In genomic region chr20:32359633-32360332, GRCh38 we compare ENCODE assay signal across 8 cellular contexts. TPM values are rescaled to one million over a fixed set of nuclear protein-coding genes. Genes with fewer than 3 reads are reported as not detected.
A peak's percentile ranks its signal among the peaks of the same experiment; 100 is the strongest.
DNase-seq lines count a peak whose midpoint lies in the region; ATAC-seq, FAIRE-seq and TF ChIP-seq lines count a peak whose summit lies in the region.

No MANE protein-coding gene starts in this region.

- no peak for FAIRE-seq in small intestine (lab: Jason Lieb, UNC)

- no peaks in the 10 kb centered on the region for H3K9me2 ChIP-seq in hepatocyte (replicated peaks; ENCODE audit: insufficient read depth)

- WGBS in hepatocyte (ENCODE audit: low lambda C conversion rate, missing lambda C conversion rate), result 25% methylated on average over 11 of the region's 11 CpGs
- WGBS in small intestine, 3 donors, result 7 to 10% (median 9%) methylated on average over 11 of the region's 11 CpGs

- no peaks in the 10 kb centered on the region for H3K9me3 Mint-ChIP-seq in activated T-helper 1 cell treated with anti-CD3 and anti-CD28 coated beads, Interleukin-12 subunit alpha, Interleukin-12 subunit beta, Interleukin-2, Interleukin-4 antibody, amounts not matched to agents 30 ng/mL and 10 ng/mL and 1 ng/mL, durations not matched to agents 14 hours and 24 hours and 36 hours

- peaks cover 70% of the 10 kb centered on the region for H3K4me1 Mint-ChIP-seq in activated T-helper 1 cell treated with anti-CD3 and anti-CD28 coated beads, Interleukin-12 subunit alpha, Interleukin-12 subunit beta, Interleukin-2, Interleukin-4 antibody, amounts not matched to agents 30 ng/mL and 10 ng/mL and 1 ng/mL, durations not matched to agents 14 hours and 24 hours and 36 hours (ENCODE audit: low read depth)

- ATAC-seq in HG03095 (IDR thresholded peaks at IDR 0.05; ENCODE audit: unreplicated experiment), result no peak
- no peak for ATAC-seq in HG03571 (IDR thresholded peaks at IDR 0.05; ENCODE audit: unreplicated experiment)

- H3K79me2 ChIP-seq in hepatocyte, result peaks cover 62% of the 10 kb centered on the region

- peak; percentile 15 for DNase-seq in stimulated activated CD4-positive, alpha-beta T cell treated with anti-CD3 and anti-CD28 coated beads, Interleukin-4, amount 100 ng/mL, for 24 hours
- no peak for DNase-seq in stimulated activated CD4-positive, alpha-beta T cell treated with anti-CD3 and anti-CD28 coated beads, Interleukin-15, amount 100 ng/mL, for 24 hours
- no peak for DNase-seq in activated T-helper 1 cell treated with anti-CD3 and anti-CD28 coated beads, Interleukin-12 subunit alpha, Interleukin-12 subunit beta, Interleukin-2, Interleukin-4 antibody, amounts not matched to agents 30 ng/mL and 10 ng/mL and 1 ng/mL, durations not matched to agents 14 hours and 24 hours and 36 hours (ENCODE audit: low spot score)
- DNase-seq in hepatocyte (ENCODE audit: low spot score) (no peak), small intestine (peak; percentile 38), HPDE6-E6E7 (ENCODE audit: extremely low spot score) (no peak)

- H3K36me3 Mint-ChIP-seq in activated T-helper 1 cell treated with anti-CD3 and anti-CD28 coated beads, Interleukin-12 subunit alpha, Interleukin-12 subunit beta, Interleukin-2, Interleukin-4 antibody, amounts not matched to agents 30 ng/mL and 10 ng/mL and 1 ng/mL, durations not matched to agents 14 hours and 24 hours and 36 hours (ENCODE audit: low read depth), result peaks cover 25% of the 10 kb centered on the region

- H3K27me3 Mint-ChIP-seq in activated T-helper 1 cell treated with anti-CD3 and anti-CD28 coated beads, Interleukin-12 subunit alpha, Interleukin-12 subunit beta, Interleukin-2, Interleukin-4 antibody, amounts not matched to agents 30 ng/mL and 10 ng/mL and 1 ng/mL, durations not matched to agents 14 hours and 24 hours and 36 hours (ENCODE audit: insufficient read depth), result no peaks in the 10 kb centered on the region

- peak overlapping the region; percentile 98 for H3K4me3 Mint-ChIP-seq in activated T-helper 1 cell treated with anti-CD3 and anti-CD28 coated beads, Interleukin-12 subunit alpha, Interleukin-12 subunit beta, Interleukin-2, Interleukin-4 antibody, amounts not matched to agents 30 ng/mL and 10 ng/mL and 1 ng/mL, durations not matched to agents 14 hours and 24 hours and 36 hours

- H3K36me3 ChIP-seq in hepatocyte (replicated peaks; ENCODE audit: insufficient read depth, low read depth) (no peaks in the 10 kb centered on the region), small intestine (ENCODE audit: control insufficient read depth in 2 of 2, insufficient read depth in 2 of 2, low read length in 2 of 2) (no peaks in the 10 kb centered on the region)

- H3K27ac ChIP-seq in hepatocyte, result peak overlapping the region; percentile 99
- peak overlapping the region; percentile 61 to 81 for H3K27ac ChIP-seq in small intestine (ENCODE audit: low read depth in 1 of 2, low read length in 1 of 2)

- no peaks in the 10 kb centered on the region for H3K9me3 ChIP-seq in hepatocyte (ENCODE audit: low read depth)
- no peaks in the 10 kb centered on the region for H3K9me3 ChIP-seq in small intestine (ENCODE audit: control insufficient read depth, low read depth)

- H3K4me3 ChIP-seq in hepatocyte (peak overlapping the region; percentile 86), small intestine (ENCODE audit: low read depth in 1 of 2, low read length in 2 of 2) (peak overlapping the region; percentile 78 to 86)

- H3K4me2 ChIP-seq in hepatocyte, result peak overlapping the region; percentile 83

- H3K27me3 ChIP-seq in hepatocyte (no peaks in the 10 kb centered on the region), small intestine (ENCODE audit: control insufficient read depth in 2 of 2, insufficient read depth in 2 of 2, low read length in 2 of 2) (no peaks in the 10 kb centered on the region)

- TF ChIP-seq CTCF in hepatocyte (IDR thresholded peaks at IDR 0.05; ENCODE audit: poor library complexity), result no peak

- H2AFZ ChIP-seq in hepatocyte, result peak overlapping the region; percentile 46

- intact Hi-C loops in activated T-helper 1 cell treated with anti-CD3 and anti-CD28 coated beads, Interleukin-12 subunit alpha, Interleukin-12 subunit beta, Interleukin-2, Interleukin-4 antibody, amounts not matched to agents 30 ng/mL and 10 ng/mL and 1 ng/mL, durations not matched to agents 14 hours and 24 hours and 36 hours (cut with micrococcal nuclease), result loop anchor here (1.0 to 10.0 kb wide), 9 partner anchors 27 to 755 kb away; partner anchors contain the start of genes ID1 and PDRG1

- H3K4me1 ChIP-seq in hepatocyte (ENCODE audit: insufficient read depth) (peaks cover 48% of the 10 kb centered on the region), small intestine (ENCODE audit: control insufficient read depth in 2 of 2, insufficient read depth in 1 of 2, low read depth in 1 of 2, low read length in 1 of 2) (peaks cover 8 to 12% of the 10 kb centered on the region in 2 donors)

- peaks cover 52% of the 10 kb centered on the region for H4K20me1 ChIP-seq in hepatocyte (ENCODE audit: insufficient read depth, poor library complexity, severe bottlenecking)

- H3K27ac Mint-ChIP-seq in activated T-helper 1 cell treated with anti-CD3 and anti-CD28 coated beads, Interleukin-12 subunit alpha, Interleukin-12 subunit beta, Interleukin-2, Interleukin-4 antibody, amounts not matched to agents 30 ng/mL and 10 ng/mL and 1 ng/mL, durations not matched to agents 14 hours and 24 hours and 36 hours, result peak overlapping the region; percentile 85

RNA-seq across cellular contexts. Expression of gene ASXL1, which starts 1.7 kb away (rescaled TPM):
- total RNA-seq in activated T-helper 1 cell treated with anti-CD3 and anti-CD28 coated beads, Interleukin-12 subunit alpha, Interleukin-12 subunit beta, Interleukin-2, Interleukin-4 antibody, amounts not matched to agents 30 ng/mL and 10 ng/mL and 1 ng/mL, durations not matched to agents 14 hours and 24 hours and 36 hours, result 136 and 142 TPM in 2 replicates
- 59.6 and 82.0 TPM in 2 replicates for total RNA-seq in hepatocyte
- polyA plus RNA-seq in hepatocyte (95.6 and 126 TPM in 2 replicates), small intestine (10 to 100 TPM; 16.8 to 21.1 (median 20.1) TPM)

Comparison
In these comparisons a context has a peak if more than half of its experiments do, and no peak if none do; other contexts are left out.
1. DNase-seq: peak in stimulated activated CD4-positive, alpha-beta T cell treated with anti-CD3 and anti-CD28 coated beads, Interleukin-4, amount 100 ng/mL, for 24 hours (single experiment) and small intestine (single experiment); none in stimulated activated CD4-positive, alpha-beta T cell treated with anti-CD3 and anti-CD28 coated beads, Interleukin-15, amount 100 ng/mL, for 24 hours (single experiment), activated T-helper 1 cell treated with anti-CD3 and anti-CD28 coated beads, Interleukin-12 subunit alpha, Interleukin-12 subunit beta, Interleukin-2, Interleukin-4 antibody, amounts not matched to agents 30 ng/mL and 10 ng/mL and 1 ng/mL, durations not matched to agents 14 hours and 24 hours and 36 hours (single experiment), hepatocyte (single experiment) and HPDE6-E6E7 (single experiment).